In genomic region chr6:68126089-68126749, GRCh38 we compare ENCODE assay signal across 12 cellular contexts.
DNase-seq lines count a peak whose midpoint lies in the region; ATAC-seq and TF ChIP-seq lines count a peak whose summit lies in the region.
"Had no signal": no experiment of that assay in that cellular context is flagged by ENCODE, and none has a peak within 500 bp of the region (broad histone marks: within the 10 kb centered on the region; RNA-seq: fewer than 3 reads in every experiment).

No MANE protein-coding gene starts in this region.

- ATAC-seq in GM18868 (IDR thresholded peaks at IDR 0.05; ENCODE audit: unreplicated experiment) = peak; percentile 100
- peak; percentile 94 for ATAC-seq in GM21786 (IDR thresholded peaks at IDR 0.05; ENCODE audit: unreplicated experiment)
- peak; percentile 96 for ATAC-seq in HG03354 (IDR thresholded peaks at IDR 0.05; ENCODE audit: poor library complexity, severe bottlenecking, unreplicated experiment)
- no peak for ATAC-seq in GM19324 (IDR thresholded peaks at IDR 0.05; ENCODE audit: low FRiP score, unreplicated experiment)
- ATAC-seq: body of pancreas, esophagus mucosa had no signal

- TF ChIP-seq CTCF in choroid plexus epithelial cell (conservative IDR thresholded peaks at IDR 0.05; ENCODE audit: low read depth, low read length) = no peak

- no peak overlapping the region for H3K4me3 ChIP-seq in choroid plexus epithelial cell (ENCODE audit: low read depth, low read length)
- H3K4me3 ChIP-seq: body of pancreas had no signal

- DNase-seq in choroid plexus epithelial cell (ENCODE audit: low read depth) (peak; percentile 24), NCI-H2029 treated with DMSO at 0.1 percent for 48 hours (lab: John Stamatoyannopoulos, UW) (no peak), germinal center (ENCODE audit: low spot score) (no peak)
- no peak for DNase-seq in activated CD4-positive, CD25-positive, alpha-beta regulatory T cell (lab: John Stamatoyannopoulos, UW)
- DNase-seq: body of pancreas, NCI-H526 treated with DMSO at 0.1 percent for 48 hours, T-helper 1 cell had no signal
